ENCODE assay signal across 8 cellular contexts in genomic region chr19:48618278-48618915, GRCh38. TPM values are rescaled to one million over a fixed set of nuclear protein-coding genes. Genes with fewer than 3 reads are reported as not detected.
A peak's percentile ranks its signal among the peaks of the same experiment; 100 is the strongest.
DNase-seq lines count a peak whose midpoint lies in the region; ATAC-seq and TF ChIP-seq lines count a peak whose summit lies in the region.

No MANE protein-coding gene starts in this region.

- H3K4me1 ChIP-seq in heart left ventricle, result peaks cover 12 to 62% (median 30%) of the 10 kb centered on the region in 12 donors
- peaks cover 43 to 65% (median 53%) of the 10 kb centered on the region in 3 donors for H3K4me1 ChIP-seq in skeletal muscle tissue (ENCODE audit: control insufficient read depth in 3 of 3, insufficient read depth in 3 of 3, low read length in 3 of 3)

- WGBS in heart left ventricle, 4 donors, result 2 to 3% (median 2%) methylated on average over 18 of the region's 18 CpGs

- H3K4me3 ChIP-seq in H7 (ENCODE audit: insufficient read depth, low read depth, low read length) (peak overlapping the region; percentile 100), heart left ventricle (peak overlapping the region; percentile 59 to 97 (median 88)), skeletal muscle tissue (ENCODE audit: low read length in 3 of 3) (peak overlapping the region; percentile 90 to 97 (median 95))

- no peaks in the 10 kb centered on the region for H3K9me3 ChIP-seq in heart left ventricle
- no peaks in the 10 kb centered on the region for H3K9me3 ChIP-seq in skeletal muscle tissue (ENCODE audit: control insufficient read depth in 3 of 3, low read length in 3 of 3)

- H3K27ac ChIP-seq in heart left ventricle (peak overlapping the region; percentile 62 to 95 (median 92)), skeletal muscle tissue (ENCODE audit: low read depth, low read length) (peak overlapping the region; percentile 80)

- H3K27ac Mint-ChIP-seq in WTC11, result peak overlapping the region; percentile 100

- no peak for DNase-seq in H7
- DNase-seq in WTC11 (ENCODE audit: low spot score), result no peak
- DNase-seq in heart left ventricle, result peak in 1 of 5 donors; percentile 38
- DNase-seq in HCEC 1CT, result no peak
- DNase-seq in foreskin melanocyte, result no peak
- DNase-seq in activated CD4-positive, alpha-beta T cell treated with anti-CD3 and anti-CD28 coated beads, Interleukin-2, amount 50 U/mL, for 48 hours, result no peak

- peaks cover 43% of the 10 kb centered on the region for H3K36me3 Mint-ChIP-seq in WTC11

- intact Hi-C loops in heart left ventricle (cut with DNase I), result loop anchor here in 1 of 10 donors (2.0 to 10.0 kb wide), 2 partner anchors 18 to 234 kb away; partner anchors contain the start of gene DBP

- no peak for ATAC-seq in WTC11
- no peak for ATAC-seq in heart left ventricle
- no peak for ATAC-seq in HG03460 (IDR thresholded peaks at IDR 0.05; ENCODE audit: unreplicated experiment)

- CTCF ChIA-PET in WTC11 (lab: Charles Lee), result interaction anchor here (1.2 to 1.6 kb wide), 6 partner anchors 9 to 139 kb away, joined by 3 to 13 read pairs (median 6); no protein-coding TSS in a partner anchor

- no peaks in the 10 kb centered on the region for H3K27me3 ChIP-seq in H7 (ENCODE audit: control insufficient read depth, insufficient read depth, low read length)
- peaks cover 0 to 6% (median 0%) of the 10 kb centered on the region in 9 donors for H3K27me3 ChIP-seq in heart left ventricle
- no peaks in the 10 kb centered on the region for H3K27me3 ChIP-seq in skeletal muscle tissue (ENCODE audit: control insufficient read depth in 3 of 3, insufficient read depth in 3 of 3, low read length in 3 of 3)

- peaks cover 62% of the 10 kb centered on the region for H3K4me1 Mint-ChIP-seq in WTC11

- H3K4me3 Mint-ChIP-seq in WTC11, result peak overlapping the region; percentile 99

- POLR2A ChIA-PET in WTC11 (lab: Charles Lee), result interaction anchor here (0.5 to 2.8 kb wide), 7 partner anchors 9 to 63 kb away, joined by 3 to 23 read pairs (median 3); no protein-coding TSS in a partner anchor

- TF ChIP-seq CTCF in WTC11 (IDR thresholded peaks at IDR 0.05) (no peak), heart left ventricle (IDR thresholded peaks at IDR 0.05) (no peak)

- peak overlapping the region; percentile 84 to 97 (median 92) for H3K9ac ChIP-seq in skeletal muscle tissue (ENCODE audit: low read depth in 1 of 3, low read length in 3 of 3)

- H3K9me3 Mint-ChIP-seq in WTC11, result no peaks in the 10 kb centered on the region

- H3K36me3 ChIP-seq in H7 (replicated peaks; ENCODE audit: control insufficient read depth, insufficient read depth, low read length), result peaks cover 31% of the 10 kb centered on the region
- H3K36me3 ChIP-seq in heart left ventricle, result peaks cover 2 to 43% (median 29%) of the 10 kb centered on the region in 9 donors
- peaks cover 24 to 31% (median 30%) of the 10 kb centered on the region in 3 donors for H3K36me3 ChIP-seq in skeletal muscle tissue (ENCODE audit: control insufficient read depth in 3 of 3, insufficient read depth in 3 of 3, low read length in 3 of 3)

- no peak for TF ChIP-seq POLR2A in heart left ventricle (IDR thresholded peaks at IDR 0.05)

- no peaks in the 10 kb centered on the region; the same call in 1 of the 2 replicates for H3K27me3 Mint-ChIP-seq in WTC11 (ENCODE audit: low read depth)

TF ChIP-seq in WTC11, 78 proteins besides CTCF, POLR2A, EP300 and RAD21 (continues in another document):
- TF ChIP-seq ZMAT4 (CRISPR knock-in tag; IDR thresholded peaks at IDR 0.05) (0 out of 2 replicates have a peak, but pooled peaks have one; percentile 9), ZNF396 (CRISPR knock-in tag; IDR thresholded peaks at IDR 0.05; ENCODE audit: borderline replicate concordance) (no peak), E2F4 (CRISPR knock-in tag; IDR thresholded peaks at IDR 0.05; ENCODE audit: borderline replicate concordance, low read depth) (no peak), JUN (CRISPR knock-in tag; IDR thresholded peaks at IDR 0.05) (peak; percentile 15; the same call in 1 of the 2 replicates), SMAD4 (CRISPR knock-in tag; IDR thresholded peaks at IDR 0.05) (peak; percentile 8; the same call in 1 of the 2 replicates), ZNF121 (CRISPR knock-in tag; IDR thresholded peaks at IDR 0.05) (peak; percentile 52; the same call in 1 of the 2 replicates), MLX (CRISPR knock-in tag; IDR thresholded peaks at IDR 0.05) (no peak), ZNF425 (CRISPR knock-in tag; conservative IDR thresholded peaks at IDR 0.05) (0 out of 2 replicates have a peak, but pooled peaks have one; percentile 57)

RNA-seq across cellular contexts. Expression of gene RPL18, which starts 0.6 kb away (rescaled TPM):
- total RNA-seq in H7 (2014; rRNA removed; shearing (Covaris generic)), result 3,978 and 5,156 TPM in 2 replicates
- 1,712 to 1,987 TPM (median 1,909 TPM) in 3 replicates for total RNA-seq in WTC11 (2021)
- 100 to 1,000 TPM; 470 to 877 (median 692) TPM for total RNA-seq in heart left ventricle
- 1,000 to 10,000 TPM; 1,040 to 1,773 TPM for polyA plus RNA-seq in heart left ventricle
- total RNA-seq in skeletal muscle tissue, result 2,225 TPM

RNA-seq across cellular contexts. Expression of gene SPHK2, which starts 0.9 kb away (rescaled TPM):
- 10.9 and 26.4 TPM in 2 replicates for total RNA-seq in H7 (2014; rRNA removed; shearing (Covaris generic))
- total RNA-seq in WTC11 (2021) (46.7 to 64.6 TPM (median 48.4 TPM) in 3 replicates), heart left ventricle (10 to 100 TPM in 2 of 9 donors, 1 to 10 TPM in 7; 5.6 to 13.1 (median 8.6) TPM), skeletal muscle tissue (2.1 TPM)
- 10 to 100 TPM; 10.3 to 11.0 TPM for polyA plus RNA-seq in heart left ventricle

RNA-seq across cellular contexts. Expression of gene FAM83E, which starts 3.5 kb away (rescaled TPM):
- total RNA-seq in H7 (2014; rRNA removed; shearing (Covaris generic)), result 3.8 and 4.0 TPM in 2 replicates
- total RNA-seq in WTC11 (2021) (6.6 to 8.8 TPM (median 6.8 TPM) in 3 replicates), heart left ventricle (not detected), skeletal muscle tissue (1.6 TPM)
- polyA plus RNA-seq in heart left ventricle, result under 1 TPM in 1 of 2 donors, not detected in 1; 0.14 TPM

RNA-seq across cellular contexts. Expression of gene SPACA4, which starts 11.9 kb away (rescaled TPM):
- total RNA-seq in H7 (2014; rRNA removed; shearing (Covaris generic)), result not detected in 2 replicates
- not detected in 3 replicates for total RNA-seq in WTC11 (2021)
- not detected for total RNA-seq in heart left ventricle
- polyA plus RNA-seq in heart left ventricle, result not detected
- total RNA-seq in skeletal muscle tissue, result not detected

RNA-seq across cellular contexts. Expression of gene DBP, which starts 18.8 kb away (rescaled TPM):
- total RNA-seq in H7 (2014; rRNA removed; shearing (Covaris generic)), result 11.2 and 18.2 TPM in 2 replicates
- 10.5 to 12.0 TPM (median 11.4 TPM) in 3 replicates for total RNA-seq in WTC11 (2021)
- 10 to 100 TPM in 5 of 9 donors, 1 to 10 TPM in 4; 1.4 to 34.2 (median 12.5) TPM for total RNA-seq in heart left ventricle
- 10 to 100 TPM in 1 of 2 donors, 1 to 10 TPM in 1; 3.9 to 11.6 TPM for polyA plus RNA-seq in heart left ventricle
- 6.8 TPM for total RNA-seq in skeletal muscle tissue
